In the genomic region with DNA sequence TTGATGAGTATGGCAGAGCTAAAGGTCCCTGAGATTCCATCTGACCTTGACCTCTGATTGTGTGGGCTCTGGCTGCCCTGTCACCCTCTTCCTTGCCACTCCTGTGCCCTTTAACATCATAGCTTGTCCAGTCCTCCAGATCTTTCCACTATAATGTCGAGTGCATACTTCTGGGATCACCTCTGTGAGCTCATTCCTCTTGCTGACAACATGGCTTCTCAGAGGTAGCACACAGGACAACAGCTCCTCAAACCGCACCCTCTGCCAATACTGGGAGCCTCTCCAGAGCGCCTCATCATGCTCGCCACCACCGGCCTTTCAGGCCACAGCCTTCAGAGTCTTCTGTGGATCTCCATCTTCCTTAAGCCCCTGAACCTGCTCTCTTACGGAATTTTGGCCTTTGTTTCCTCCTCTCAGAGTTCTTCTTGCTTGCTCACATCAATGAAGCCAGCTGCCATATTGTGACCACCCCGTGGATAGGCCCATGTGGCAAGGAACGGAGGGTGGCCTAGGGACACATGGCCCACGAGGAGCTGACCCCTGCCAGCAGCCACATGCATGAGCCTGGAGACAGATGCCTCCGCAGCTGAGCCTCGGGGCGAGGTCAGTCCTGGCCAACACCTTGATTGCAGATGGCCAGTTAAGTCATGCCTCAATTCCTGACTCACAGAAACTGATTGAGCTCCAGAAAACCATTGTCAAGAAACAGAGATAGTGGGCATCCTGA, we compare ENCODE assay signal across 1 cellular context.
TF ChIP-seq lines count a peak whose summit lies in the region.

No MANE protein-coding gene starts in this region.

TF ChIP-seq in H1, 55 proteins besides CTCF, POLR2A, EP300 and RAD21:
- TF ChIP-seq GABPA (IDR thresholded peaks at IDR 0.05; ENCODE audit: borderline replicate concordance, insufficient read depth, low read length) (no peak), CBX5 (IDR thresholded peaks at IDR 0.05; ENCODE audit: low read depth, low read length) (no peak), BRCA1 (IDR thresholded peaks at IDR 0.05; ENCODE audit: low read depth, low read length) (no peak), SAP30 (IDR thresholded peaks at IDR 0.05; ENCODE audit: insufficient read depth, insufficient replicate concordance, low read length) (no peak), NRF1 (IDR thresholded peaks at IDR 0.05; ENCODE audit: low read depth, low read length) (no peak), SP4 (IDR thresholded peaks at IDR 0.05; ENCODE audit: low read length) (no peak), SRF (IDR thresholded peaks at IDR 0.05; ENCODE audit: low read depth, low read length) (no peak), RNF2 (IDR thresholded peaks at IDR 0.05; ENCODE audit: borderline replicate concordance, low read depth, low read length, missing control alignments, poor library complexity, severe bottlenecking) (no peak), RBBP5 (IDR thresholded peaks at IDR 0.05; ENCODE audit: borderline replicate concordance, low read depth, low read length) (no peak), HDAC2 (IDR thresholded peaks at IDR 0.05; ENCODE audit: borderline replicate concordance in 1 of 2, low read depth in 2 of 2, low read length in 2 of 2) (no peak), GTF2F1 (IDR thresholded peaks at IDR 0.05; ENCODE audit: borderline replicate concordance, low read depth, low read length) (no peak), KDM1A (IDR thresholded peaks at IDR 0.05; ENCODE audit: borderline replicate concordance, low read length) (no peak), JUN (IDR thresholded peaks at IDR 0.05; ENCODE audit: low read depth, low read length) (no peak), CEBPB (IDR thresholded peaks at IDR 0.05; ENCODE audit: low read depth, low read length) (no peak), EGR1 (IDR thresholded peaks at IDR 0.05; ENCODE audit: borderline replicate concordance, low read depth, low read length) (no peak)
- TF ChIP-seq, protein P1, sequence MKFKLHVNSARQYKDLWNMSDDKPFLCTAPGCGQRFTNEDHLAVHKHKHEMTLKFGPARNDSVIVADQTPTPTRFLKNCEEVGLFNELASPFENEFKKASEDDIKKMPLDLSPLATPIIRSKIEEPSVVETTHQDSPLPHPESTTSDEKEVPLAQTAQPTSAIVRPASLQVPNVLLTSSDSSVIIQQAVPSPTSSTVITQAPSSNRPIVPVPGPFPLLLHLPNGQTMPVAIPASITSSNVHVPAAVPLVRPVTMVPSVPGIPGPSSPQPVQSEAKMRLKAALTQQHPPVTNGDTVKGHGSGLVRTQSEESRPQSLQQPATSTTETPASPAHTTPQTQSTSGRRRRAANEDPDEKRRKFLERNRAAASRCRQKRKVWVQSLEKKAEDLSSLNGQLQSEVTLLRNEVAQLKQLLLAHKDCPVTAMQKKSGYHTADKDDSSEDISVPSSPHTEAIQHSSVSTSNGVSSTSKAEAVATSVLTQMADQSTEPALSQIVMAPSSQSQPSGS (IDR thresholded peaks at IDR 0.05; ENCODE audit: low read length): no peak
